ENCODE assay signal across 8 cellular contexts in the genomic region with DNA sequence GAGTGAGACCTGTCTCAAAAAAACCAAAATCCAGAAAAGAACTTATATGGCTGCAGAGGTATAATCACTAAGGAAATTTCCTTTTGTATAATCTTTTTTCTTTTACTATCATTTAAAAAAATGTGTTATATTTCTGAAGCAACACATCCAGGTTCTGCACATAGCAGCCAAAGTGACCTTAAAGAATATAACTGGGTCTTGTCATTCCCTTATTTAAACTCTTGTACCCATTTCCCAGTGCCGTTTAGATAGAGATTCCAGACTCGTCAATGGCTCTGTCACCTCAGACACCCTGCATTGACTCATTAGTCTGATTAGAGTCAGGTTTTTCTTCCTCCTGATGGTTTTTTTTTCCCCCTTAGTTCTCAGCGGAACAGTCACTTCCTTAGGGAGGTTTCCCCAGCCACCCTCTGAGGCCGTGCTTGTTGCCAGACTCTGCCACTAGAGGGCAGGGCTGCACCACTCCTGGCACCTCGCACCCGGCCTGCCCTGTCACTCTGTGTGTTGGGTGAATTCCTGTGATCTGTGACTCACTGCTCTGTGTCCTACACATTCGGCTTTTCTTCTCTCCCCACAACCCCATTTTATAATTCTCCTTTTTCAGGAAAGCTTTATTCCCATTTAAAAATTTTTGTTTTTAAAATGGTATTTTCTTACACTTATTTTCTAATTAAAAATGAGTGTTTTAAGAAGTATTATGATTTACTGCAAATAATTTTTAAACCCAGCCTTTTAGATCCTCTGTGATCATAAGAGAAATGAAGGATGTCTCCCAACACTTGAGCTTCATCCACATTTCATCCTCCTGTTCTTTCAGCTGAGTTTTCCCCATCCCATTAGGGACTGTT. TPM values are rescaled to one million over a fixed set of nuclear protein-coding genes. Genes with fewer than 3 reads are reported as not detected.
DNase-seq lines count a peak whose midpoint lies in the region; ATAC-seq, FAIRE-seq and TF ChIP-seq lines count a peak whose summit lies in the region.

No MANE protein-coding gene starts in this region.

- H4K20me1 ChIP-seq in H9 (ENCODE audit: control insufficient read depth, insufficient read depth, insufficient read length), result no peaks in the 10 kb centered on the region

- no peak overlapping the region for H3K4ac ChIP-seq in H9 (ENCODE audit: low read depth, low read length)

- H3K79me1 ChIP-seq in H9 (ENCODE audit: insufficient read depth, low read depth, low read length, poor library complexity, severe bottlenecking), result no peaks in the 10 kb centered on the region

- no peaks in the 10 kb centered on the region for H3K23me2 ChIP-seq in H9 (ENCODE audit: insufficient read length, low read depth, low read length, poor library complexity, severe bottlenecking)

- H2BK15ac ChIP-seq in H9 (ENCODE audit: low read depth, low read length), result no peak overlapping the region

- no peak overlapping the region for H4K5ac ChIP-seq in H9 (ENCODE audit: insufficient read length, low read depth, low read length)

- H3K27me3 ChIP-seq in H9 (ENCODE audit: insufficient read depth, low read length) (no peaks in the 10 kb centered on the region), MG63 (no peaks in the 10 kb centered on the region), heart left ventricle (no peaks in the 10 kb centered on the region), psoas muscle (ENCODE audit: insufficient read depth in 3 of 3, low read length in 2 of 3) (no peaks in the 10 kb centered on the region)

- H3K4me1 Mint-ChIP-seq in H9 (peaks cover 7 to 8% of the 10 kb centered on the region in 2 experiments), T-cell (peaks cover 7 to 11% (median 9%) of the 10 kb centered on the region in 3 donors)
- peaks cover 13% of the 10 kb centered on the region for H3K4me1 Mint-ChIP-seq in activated naive CD8-positive, alpha-beta T cell treated with anti-CD3 and anti-CD28 coated beads, Interleukin-2, amount 50 U/mL, for 24 hours

- no peak overlapping the region for H3K4me2 ChIP-seq in H9 (ENCODE audit: insufficient read depth, insufficient read length, low read length)

- no peak overlapping the region for H2BK5ac ChIP-seq in H9 (ENCODE audit: insufficient read length, low read length)

- no peak overlapping the region for H3T11ph ChIP-seq in H9 (ENCODE audit: low read length)

- CTCF ChIA-PET in GM10248 (lab: Yijun Ruan, JAX) (interaction anchor here (0.6 to 2.6 kb wide), 30 partner anchors 9 to 374 kb away, joined by 3 to 27 read pairs (median 5); partner anchors contain the start of gene HGFAC), T-cell (lab: Charles Lee) (interaction anchor here (1.2 to 2.0 kb wide), 3 partner anchors 26 to 774 kb away, joined by 4 to 9 read pairs (median 7); no protein-coding TSS in a partner anchor)

- H3K27ac ChIP-seq in H9 (ENCODE audit: insufficient read length, low read depth, low read length) (no peak overlapping the region), heart left ventricle (peak overlapping the region in 7 of 12 donors; percentile 11 to 63 (median 39)), psoas muscle (peak overlapping the region; percentile 62)

- 0 out of 2 replicates have a peak, but pooled peaks cover under 1% of the 10 kb centered on the region for H3K4me1 ChIP-seq in H9 (ENCODE audit: insufficient read depth, low read length)
- peaks cover 0 to 35% (median 22%) of the 10 kb centered on the region in 12 donors for H3K4me1 ChIP-seq in heart left ventricle
- peaks cover 16% of the 10 kb centered on the region for H3K4me1 ChIP-seq in psoas muscle

- H3K4me3 Mint-ChIP-seq in H9 (no peak overlapping the region; a peak in 1 of 5 replicates), T-cell (no peak overlapping the region)
- H3K4me3 Mint-ChIP-seq in activated naive CD8-positive, alpha-beta T cell treated with anti-CD3 and anti-CD28 coated beads, Interleukin-2, amount 50 U/mL, for 24 hours, result no peak overlapping the region

- no peak overlapping the region for H3K23ac ChIP-seq in H9 (ENCODE audit: insufficient read length, low read depth, low read length)

- H3K36me3 ChIP-seq in MG63, result peaks cover 11% of the 10 kb centered on the region
- peaks cover 0 to 84% (median 75%) of the 10 kb centered on the region in 9 donors for H3K36me3 ChIP-seq in heart left ventricle
- peaks cover 0 to 61% of the 10 kb centered on the region in 2 donors for H3K36me3 ChIP-seq in psoas muscle (ENCODE audit: insufficient read depth in 1 of 2, low read depth in 1 of 2)

- intact Hi-C loops in heart left ventricle (cut with DNase I), result loop anchor here in 7 of 10 donors (1.0 to 10.0 kb wide), 6 partner anchors 28 to 338 kb away; partner anchors contain the start of gene HGFAC (in 2 of the 7)
- intact Hi-C loops in psoas muscle (cut with DNase I), result loop anchor here in 1 of 2 donors (2.0 to 10.0 kb wide), 3 partner anchors 30 to 778 kb away; partner anchors contain the start of gene HGFAC

- no peak overlapping the region for H2AFZ ChIP-seq in H9 (ENCODE audit: low read length)

- no peaks in the 10 kb centered on the region for H3K27me3 Mint-ChIP-seq in H9 (ENCODE audit: low read depth)
- no peaks in the 10 kb centered on the region for H3K27me3 Mint-ChIP-seq in T-cell
- no peaks in the 10 kb centered on the region for H3K27me3 Mint-ChIP-seq in activated naive CD8-positive, alpha-beta T cell treated with anti-CD3 and anti-CD28 coated beads, Interleukin-2, amount 50 U/mL, for 24 hours

- DNase-seq in GM10248 (ENCODE audit: extremely low spot score), result peak; percentile 89
- DNase-seq in H9, result peak; percentile 91
- DNase-seq in MG63, result peak; percentile 75
- peak; percentile 42 to 85 (median 72) for DNase-seq in T-cell
- peak; percentile 93 for DNase-seq in activated naive CD8-positive, alpha-beta T cell treated with anti-CD3 and anti-CD28 coated beads, Interleukin-2, amount 50 U/mL, for 24 hours
- DNase-seq in heart left ventricle, result peak; percentile 86 to 92 (median 86)
- peak; percentile 88 to 94 for DNase-seq in psoas muscle
- DNase-seq in urothelium cell line (ENCODE audit: low spot score), result peak; percentile 89

- H3K18ac ChIP-seq in H9 (ENCODE audit: insufficient read length, low read depth, low read length), result no peak overlapping the region

- H3K14ac ChIP-seq in H9 (ENCODE audit: insufficient read depth, low read length), result no peak overlapping the region

- H2BK12ac ChIP-seq in H9 (ENCODE audit: insufficient read length, low read depth, low read length), result no peak overlapping the region

- no peak overlapping the region for H4K8ac ChIP-seq in H9 (replicated peaks; ENCODE audit: insufficient read length, low read depth, low read length)

- TF ChIP-seq CTCF in GM10248 (IDR thresholded peaks at IDR 0.05; ENCODE audit: control extremely low read depth, extremely low read depth, low read depth, missing control alignments), result peak; percentile 98
- TF ChIP-seq CTCF in H9 (conservative IDR thresholded peaks at IDR 0.05), result peak; percentile 98
- TF ChIP-seq CTCF in heart left ventricle (IDR thresholded peaks at IDR 0.05), result peak; percentile 93 to 98 (median 98)
- TF ChIP-seq CTCF in psoas muscle (IDR thresholded peaks at IDR 0.05), result peak; percentile 98

- H4K91ac ChIP-seq in H9 (ENCODE audit: insufficient read length, low read depth, low read length), result no peak overlapping the region

- no peak for TF ChIP-seq POLR2A in heart left ventricle (IDR thresholded peaks at IDR 0.05)

- H3K27ac Mint-ChIP-seq in H9 (no peak overlapping the region), T-cell (peak overlapping the region; percentile 4 to 52)
- peak overlapping the region; percentile 37 for H3K27ac Mint-ChIP-seq in activated naive CD8-positive, alpha-beta T cell treated with anti-CD3 and anti-CD28 coated beads, Interleukin-2, amount 50 U/mL, for 24 hours

- no peak overlapping the region for H2AK5ac ChIP-seq in H9 (ENCODE audit: insufficient read length, low read length)

- WGBS in H9 (ENCODE audit: extremely low coverage, insufficient read length, low lambda C conversion rate), result no CpG with 5 or more reads among the region's 7 CpGs
- WGBS in heart left ventricle, 4 donors, result 3 to 9% (median 4%) methylated on average over 7 of the region's 7 CpGs
- whole genome bisulfite sequencing in psoas muscle, 3 donors, result 7 to 11% (median 8%) methylated on average over 7 of the region's 7 CpGs

- H3K4me3 ChIP-seq in MG63 (no peak overlapping the region), heart left ventricle (no peak overlapping the region), psoas muscle (no peak overlapping the region)

- H3K56ac ChIP-seq in H9 (ENCODE audit: insufficient read length, low read depth, low read length), result no peak overlapping the region

- no peak overlapping the region for H3K9ac ChIP-seq in H9 (ENCODE audit: extremely low read depth, insufficient read length, low read length)

- ATAC-seq in T-cell (replicated peaks in 1 of 4), result peak; percentile 99 to 100 (median 100)
- ATAC-seq in activated naive CD8-positive, alpha-beta T cell treated with anti-CD3 and anti-CD28 coated beads, Interleukin-2, amount 50 U/mL, for 24 hours, result peak; percentile 100
- peak; percentile 95 to 99 (median 98) for ATAC-seq in heart left ventricle
- ATAC-seq in psoas muscle, result peak; percentile 98 to 100 (median 100)

- H3K79me2 ChIP-seq in H9 (ENCODE audit: insufficient read depth, low read length), result no peaks in the 10 kb centered on the region; the same call in 1 of the 2 replicates

- peaks cover 45 to 76% (median 58%) of the 10 kb centered on the region in 3 experiments for H3K36me3 Mint-ChIP-seq in H9 (ENCODE audit: insufficient read depth in 1 of 3, low read depth in 3 of 3)
- H3K36me3 Mint-ChIP-seq in T-cell, result peaks cover 50% of the 10 kb centered on the region
- H3K36me3 Mint-ChIP-seq in activated naive CD8-positive, alpha-beta T cell treated with anti-CD3 and anti-CD28 coated beads, Interleukin-2, amount 50 U/mL, for 24 hours (ENCODE audit: low read depth), result peaks cover 31% of the 10 kb centered on the region

- no peak for FAIRE-seq in urothelium cell line (lab: Jason Lieb, UNC)

- H3K9me3 Mint-ChIP-seq in H9 (peaks cover 0 to 3% of the 10 kb centered on the region in 2 experiments; a peak in 1 of 5 replicates), T-cell (no peaks in the 10 kb centered on the region)
- no peaks in the 10 kb centered on the region for H3K9me3 Mint-ChIP-seq in activated naive CD8-positive, alpha-beta T cell treated with anti-CD3 and anti-CD28 coated beads, Interleukin-2, amount 50 U/mL, for 24 hours

- H3K9me3 ChIP-seq in H9 (ENCODE audit: control insufficient read depth, low read depth, low read length), result no peaks in the 10 kb centered on the region
- no peaks in the 10 kb centered on the region for H3K9me3 ChIP-seq in MG63
- no peaks in the 10 kb centered on the region for H3K9me3 ChIP-seq in heart left ventricle
- no peaks in the 10 kb centered on the region for H3K9me3 ChIP-seq in psoas muscle

- H2BK120ac ChIP-seq in H9 (ENCODE audit: low read depth, low read length, poor library complexity, severe bottlenecking), result no peak overlapping the region

- H2BK20ac ChIP-seq in H9 (ENCODE audit: low read depth, low read length, poor library complexity, severe bottlenecking), result no peak overlapping the region

- POLR2A ChIA-PET in GM10248 (lab: Yijun Ruan, JAX) (no interaction called here), T-cell (lab: Charles Lee) (no interaction called here)

RNA-seq across cellular contexts. Expression of gene HTT, which starts 32.1 kb away (rescaled TPM):
- total RNA-seq in H9 (2021) (60.9 and 64.4 TPM in 2 replicates), T-cell (10 to 100 TPM; 60.3 to 97.1 (median 71.4) TPM), heart left ventricle (100 to 1,000 TPM in 1 of 9 donors, 10 to 100 TPM in 8; 16.1 to 122 (median 33.9) TPM), psoas muscle (10 to 100 TPM; 29.6 to 39.9 (median 31.5) TPM)
- 6.4 and 8.1 TPM in 2 replicates for total RNA-seq in MG63 (2014; rRNA removed; shearing (Covaris generic); ENCODE audit: low replicate concordance)
- polyA plus RNA-seq in heart left ventricle (10 to 100 TPM; 13.9 to 16.5 TPM), psoas muscle (10 to 100 TPM in 2 of 3 donors, 1 to 10 TPM in 1; 6.7 to 25.2 (median 10.2) TPM)

RNA-seq across cellular contexts. Expression of gene HTT-AS, which starts 32.2 kb away (rescaled TPM):
- total RNA-seq in H9 (2021) (not detected in 2 replicates), T-cell (not detected), heart left ventricle (not detected), psoas muscle (not detected)
- total RNA-seq in MG63 (2014; rRNA removed; shearing (Covaris generic); ENCODE audit: low replicate concordance), result not detected in 2 replicates
- polyA plus RNA-seq in heart left ventricle (not detected), psoas muscle (not detected)

Comparison
In these comparisons a context has a peak if more than half of its experiments do, and no peak if none do; other contexts are left out.
1. H3K27ac Mint-ChIP-seq: peak in T-cell (2 of 2) and activated naive CD8-positive, alpha-beta T cell treated with anti-CD3 and anti-CD28 coated beads, Interleukin-2, amount 50 U/mL, for 24 hours (single experiment); none in H9 (0 of 3).
2. Peak in every context shown above with its lines, with median percentiles within 50 percentile points of each other: DNase-seq, CTCF ChIP-seq and ATAC-seq.